1 cellular context compared by ENCODE assay signal in the genomic region with DNA sequence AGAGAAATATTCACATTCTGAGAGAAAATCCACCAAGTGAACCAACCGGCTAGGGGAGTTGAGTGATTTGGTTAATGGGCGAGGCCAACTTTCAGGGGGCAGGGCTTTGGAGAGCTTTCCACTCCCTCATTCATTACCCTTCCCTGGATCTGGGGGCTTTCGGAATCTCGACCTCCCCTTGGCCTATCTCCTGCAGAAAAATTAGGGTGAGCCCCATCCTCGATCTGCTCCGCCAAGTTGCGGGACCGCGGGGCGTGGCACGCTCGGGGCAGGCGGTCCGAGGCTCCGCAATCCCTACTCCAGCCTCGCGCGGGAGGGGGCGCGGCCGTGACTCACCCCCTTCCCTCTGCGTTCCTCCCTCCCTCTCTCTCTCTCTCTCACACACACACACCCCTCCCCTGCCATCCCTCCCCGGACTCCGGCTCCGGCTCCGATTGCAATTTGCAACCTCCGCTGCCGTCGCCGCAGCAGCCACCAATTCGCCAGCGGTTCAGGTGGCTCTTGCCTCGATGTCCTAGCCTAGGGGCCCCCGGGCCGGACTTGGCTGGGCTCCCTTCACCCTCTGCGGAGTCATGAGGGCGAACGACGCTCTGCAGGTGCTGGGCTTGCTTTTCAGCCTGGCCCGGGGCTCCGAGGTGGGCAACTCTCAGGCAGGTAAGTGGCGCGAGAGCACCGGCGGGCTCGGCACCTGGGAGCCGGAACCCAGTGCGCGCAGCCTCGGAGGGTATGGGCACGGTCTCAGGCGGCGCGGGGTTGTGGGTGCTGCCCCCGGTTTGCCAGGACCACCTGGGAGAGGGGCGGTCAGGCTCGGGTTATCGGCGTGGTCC.
TF ChIP-seq lines count a peak whose summit lies in the region.

Gene ERBB3 (plus strand): TSS at position 437 of the 827 bp plus-strand sequence. CDS start 136 bp downstream, at position 573.

TF ChIP-seq in HepG2, 621 proteins besides CTCF, POLR2A, EP300 and RAD21 (continued from another document and continues in another):
- TF ChIP-seq IRF2 (CRISPR knock-in tag; IDR thresholded peaks at IDR 0.05) (no peak; the same call in 1 of the 2 replicates), SP5 (CRISPR knock-in tag; IDR thresholded peaks at IDR 0.05; ENCODE audit: borderline replicate concordance, low read depth) (peak; percentile 72; the same call in 1 of the 2 replicates), GTF2F1 (IDR thresholded peaks at IDR 0.05; ENCODE audit: low read length) (no peak), PHF8 (CRISPR knock-in tag; IDR thresholded peaks at IDR 0.05) (no peak), SYNCRIP (IDR thresholded peaks at IDR 0.05; ENCODE audit: insufficient read depth, low read depth, low read length) (no peak), ZNF431 (CRISPR knock-in tag; IDR thresholded peaks at IDR 0.05; ENCODE audit: borderline replicate concordance, low read depth) (no peak), RBFOX2 (IDR thresholded peaks at IDR 0.05; ENCODE audit: low read depth, low read length) (peak; percentile 98), PAF1 (CRISPR knock-in tag; IDR thresholded peaks at IDR 0.05) (no peak), NFE2L2 (IDR thresholded peaks at IDR 0.05; ENCODE audit: low read length) (no peak), NAIF1 (CRISPR knock-in tag; IDR thresholded peaks at IDR 0.05; ENCODE audit: borderline replicate concordance) (no peak), ZNF629 (CRISPR knock-in tag; conservative IDR thresholded peaks at IDR 0.05) (no peak), ZNF878 (CRISPR knock-in tag; IDR thresholded peaks at IDR 0.05) (no peak), SMAD9 (CRISPR knock-in tag; IDR thresholded peaks at IDR 0.05) (no peak), WIZ (CRISPR knock-in tag; IDR thresholded peaks at IDR 0.05) (no peak), NFKBIZ (CRISPR knock-in tag; IDR thresholded peaks at IDR 0.05) (no peak; the same call in 1 of the 2 replicates), KAT8 (CRISPR knock-in tag; IDR thresholded peaks at IDR 0.05) (peak; percentile 17; the same call in 1 of the 2 replicates), NFIC (IDR thresholded peaks at IDR 0.05; ENCODE audit: low read length) (no peak; the same call in 1 of the 2 replicates), YY1 (IDR thresholded peaks at IDR 0.05; ENCODE audit: insufficient read depth, insufficient replicate concordance, low read depth, low read length) (peak; percentile 20), ZNF501 (CRISPR knock-in tag; IDR thresholded peaks at IDR 0.05) (peak; percentile 55), PRMT3 (CRISPR knock-in tag; IDR thresholded peaks at IDR 0.05; ENCODE audit: borderline replicate concordance, low read depth) (no peak), CHD2 (IDR thresholded peaks at IDR 0.05; ENCODE audit: low read depth, low read length) (0 out of 2 replicates have a peak, but pooled peaks have one; percentile 18), REXO4 (CRISPR knock-in tag; IDR thresholded peaks at IDR 0.05; ENCODE audit: borderline replicate concordance) (no peak), ELF4 (CRISPR knock-in tag; IDR thresholded peaks at IDR 0.05; ENCODE audit: borderline replicate concordance) (0 out of 2 replicates have a peak, but pooled peaks have one; percentile 57), ZNF337 (CRISPR knock-in tag; IDR thresholded peaks at IDR 0.05; ENCODE audit: borderline replicate concordance, low read depth) (no peak), POGK (CRISPR knock-in tag; conservative IDR thresholded peaks at IDR 0.05) (no peak; the same call in 1 of the 2 replicates), ZNF367 (CRISPR knock-in tag; IDR thresholded peaks at IDR 0.05; ENCODE audit: borderline replicate concordance) (no peak), CBX5 (CRISPR knock-in tag; IDR thresholded peaks at IDR 0.05; ENCODE audit: borderline replicate concordance) (no peak), CEBPG (CRISPR knock-in tag; IDR thresholded peaks at IDR 0.05) (peak; percentile 50), AFF4 (CRISPR knock-in tag; IDR thresholded peaks at IDR 0.05) (peak; percentile 87), RELA (CRISPR knock-in tag; IDR thresholded peaks at IDR 0.05) (no peak), TRIM24 (CRISPR knock-in tag; IDR thresholded peaks at IDR 0.05) (no peak), NR2F1 (CRISPR knock-in tag; IDR thresholded peaks at IDR 0.05) (no peak), AKAP8 (CRISPR knock-in tag; IDR thresholded peaks at IDR 0.05) (no peak), MIXL1 (CRISPR knock-in tag; IDR thresholded peaks at IDR 0.05) (no peak), HIVEP1 (CRISPR knock-in tag; IDR thresholded peaks at IDR 0.05) (no peak)
- TF ChIP-seq, protein P1, sequence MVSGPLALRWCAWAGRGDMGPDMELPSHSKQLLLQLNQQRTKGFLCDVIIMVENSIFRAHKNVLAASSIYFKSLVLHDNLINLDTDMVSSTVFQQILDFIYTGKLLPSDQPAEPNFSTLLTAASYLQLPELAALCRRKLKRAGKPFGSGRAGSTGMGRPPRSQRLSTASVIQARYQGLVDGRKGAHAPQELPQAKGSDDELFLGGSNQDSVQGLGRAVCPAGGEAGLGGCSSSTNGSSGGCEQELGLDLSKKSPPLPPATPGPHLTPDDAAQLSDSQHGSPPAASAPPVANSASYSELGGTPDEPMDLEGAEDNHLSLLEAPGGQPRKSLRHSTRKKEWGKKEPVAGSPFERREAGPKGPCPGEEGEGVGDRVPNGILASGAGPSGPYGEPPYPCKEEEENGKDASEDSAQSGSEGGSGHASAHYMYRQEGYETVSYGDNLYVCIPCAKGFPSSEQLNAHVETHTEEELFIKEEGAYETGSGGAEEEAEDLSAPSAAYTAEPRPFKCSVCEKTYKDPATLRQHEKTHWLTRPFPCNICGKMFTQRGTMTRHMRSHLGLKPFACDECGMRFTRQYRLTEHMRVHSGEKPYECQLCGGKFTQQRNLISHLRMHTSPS (CRISPR knock-in tag; IDR thresholded peaks at IDR 0.05; ENCODE audit: low read depth) = no peak
- TF ChIP-seq, protein P2, sequence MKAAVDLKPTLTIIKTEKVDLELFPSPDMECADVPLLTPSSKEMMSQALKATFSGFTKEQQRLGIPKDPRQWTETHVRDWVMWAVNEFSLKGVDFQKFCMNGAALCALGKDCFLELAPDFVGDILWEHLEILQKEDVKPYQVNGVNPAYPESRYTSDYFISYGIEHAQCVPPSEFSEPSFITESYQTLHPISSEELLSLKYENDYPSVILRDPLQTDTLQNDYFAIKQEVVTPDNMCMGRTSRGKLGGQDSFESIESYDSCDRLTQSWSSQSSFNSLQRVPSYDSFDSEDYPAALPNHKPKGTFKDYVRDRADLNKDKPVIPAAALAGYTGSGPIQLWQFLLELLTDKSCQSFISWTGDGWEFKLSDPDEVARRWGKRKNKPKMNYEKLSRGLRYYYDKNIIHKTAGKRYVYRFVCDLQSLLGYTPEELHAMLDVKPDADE (CRISPR knock-in tag; IDR thresholded peaks at IDR 0.05) = peak; percentile 25; the same call in 1 of the 2 replicates
- TF ChIP-seq, protein P3, sequence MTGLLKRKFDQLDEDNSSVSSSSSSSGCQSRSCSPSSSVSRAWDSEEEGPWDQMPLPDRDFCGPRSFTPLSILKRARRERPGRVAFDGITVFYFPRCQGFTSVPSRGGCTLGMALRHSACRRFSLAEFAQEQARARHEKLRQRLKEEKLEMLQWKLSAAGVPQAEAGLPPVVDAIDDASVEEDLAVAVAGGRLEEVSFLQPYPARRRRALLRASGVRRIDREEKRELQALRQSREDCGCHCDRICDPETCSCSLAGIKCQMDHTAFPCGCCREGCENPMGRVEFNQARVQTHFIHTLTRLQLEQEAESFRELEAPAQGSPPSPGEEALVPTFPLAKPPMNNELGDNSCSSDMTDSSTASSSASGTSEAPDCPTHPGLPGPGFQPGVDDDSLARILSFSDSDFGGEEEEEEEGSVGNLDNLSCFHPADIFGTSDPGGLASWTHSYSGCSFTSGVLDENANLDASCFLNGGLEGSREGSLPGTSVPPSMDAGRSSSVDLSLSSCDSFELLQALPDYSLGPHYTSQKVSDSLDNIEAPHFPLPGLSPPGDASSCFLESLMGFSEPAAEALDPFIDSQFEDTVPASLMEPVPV (CRISPR knock-in tag; IDR thresholded peaks at IDR 0.05) = peak; percentile 80
- TF ChIP-seq, protein P4, sequence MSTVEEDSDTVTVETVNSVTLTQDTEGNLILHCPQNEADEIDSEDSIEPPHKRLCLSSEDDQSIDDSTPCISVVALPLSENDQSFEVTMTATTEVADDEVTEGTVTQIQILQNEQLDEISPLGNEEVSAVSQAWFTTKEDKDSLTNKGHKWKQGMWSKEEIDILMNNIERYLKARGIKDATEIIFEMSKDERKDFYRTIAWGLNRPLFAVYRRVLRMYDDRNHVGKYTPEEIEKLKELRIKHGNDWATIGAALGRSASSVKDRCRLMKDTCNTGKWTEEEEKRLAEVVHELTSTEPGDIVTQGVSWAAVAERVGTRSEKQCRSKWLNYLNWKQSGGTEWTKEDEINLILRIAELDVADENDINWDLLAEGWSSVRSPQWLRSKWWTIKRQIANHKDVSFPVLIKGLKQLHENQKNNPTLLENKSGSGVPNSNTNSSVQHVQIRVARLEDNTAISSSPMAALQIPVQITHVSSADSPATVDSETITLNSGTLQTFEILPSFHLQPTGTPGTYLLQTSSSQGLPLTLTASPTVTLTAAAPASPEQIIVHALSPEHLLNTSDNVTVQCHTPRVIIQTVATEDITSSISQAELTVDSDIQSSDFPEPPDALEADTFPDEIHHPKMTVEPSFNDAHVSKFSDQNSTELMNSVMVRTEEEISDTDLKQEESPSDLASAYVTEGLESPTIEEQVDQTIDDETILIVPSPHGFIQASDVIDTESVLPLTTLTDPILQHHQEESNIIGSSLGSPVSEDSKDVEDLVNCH (CRISPR knock-in tag; IDR thresholded peaks at IDR 0.05) = no peak
- TF ChIP-seq, protein P5, sequence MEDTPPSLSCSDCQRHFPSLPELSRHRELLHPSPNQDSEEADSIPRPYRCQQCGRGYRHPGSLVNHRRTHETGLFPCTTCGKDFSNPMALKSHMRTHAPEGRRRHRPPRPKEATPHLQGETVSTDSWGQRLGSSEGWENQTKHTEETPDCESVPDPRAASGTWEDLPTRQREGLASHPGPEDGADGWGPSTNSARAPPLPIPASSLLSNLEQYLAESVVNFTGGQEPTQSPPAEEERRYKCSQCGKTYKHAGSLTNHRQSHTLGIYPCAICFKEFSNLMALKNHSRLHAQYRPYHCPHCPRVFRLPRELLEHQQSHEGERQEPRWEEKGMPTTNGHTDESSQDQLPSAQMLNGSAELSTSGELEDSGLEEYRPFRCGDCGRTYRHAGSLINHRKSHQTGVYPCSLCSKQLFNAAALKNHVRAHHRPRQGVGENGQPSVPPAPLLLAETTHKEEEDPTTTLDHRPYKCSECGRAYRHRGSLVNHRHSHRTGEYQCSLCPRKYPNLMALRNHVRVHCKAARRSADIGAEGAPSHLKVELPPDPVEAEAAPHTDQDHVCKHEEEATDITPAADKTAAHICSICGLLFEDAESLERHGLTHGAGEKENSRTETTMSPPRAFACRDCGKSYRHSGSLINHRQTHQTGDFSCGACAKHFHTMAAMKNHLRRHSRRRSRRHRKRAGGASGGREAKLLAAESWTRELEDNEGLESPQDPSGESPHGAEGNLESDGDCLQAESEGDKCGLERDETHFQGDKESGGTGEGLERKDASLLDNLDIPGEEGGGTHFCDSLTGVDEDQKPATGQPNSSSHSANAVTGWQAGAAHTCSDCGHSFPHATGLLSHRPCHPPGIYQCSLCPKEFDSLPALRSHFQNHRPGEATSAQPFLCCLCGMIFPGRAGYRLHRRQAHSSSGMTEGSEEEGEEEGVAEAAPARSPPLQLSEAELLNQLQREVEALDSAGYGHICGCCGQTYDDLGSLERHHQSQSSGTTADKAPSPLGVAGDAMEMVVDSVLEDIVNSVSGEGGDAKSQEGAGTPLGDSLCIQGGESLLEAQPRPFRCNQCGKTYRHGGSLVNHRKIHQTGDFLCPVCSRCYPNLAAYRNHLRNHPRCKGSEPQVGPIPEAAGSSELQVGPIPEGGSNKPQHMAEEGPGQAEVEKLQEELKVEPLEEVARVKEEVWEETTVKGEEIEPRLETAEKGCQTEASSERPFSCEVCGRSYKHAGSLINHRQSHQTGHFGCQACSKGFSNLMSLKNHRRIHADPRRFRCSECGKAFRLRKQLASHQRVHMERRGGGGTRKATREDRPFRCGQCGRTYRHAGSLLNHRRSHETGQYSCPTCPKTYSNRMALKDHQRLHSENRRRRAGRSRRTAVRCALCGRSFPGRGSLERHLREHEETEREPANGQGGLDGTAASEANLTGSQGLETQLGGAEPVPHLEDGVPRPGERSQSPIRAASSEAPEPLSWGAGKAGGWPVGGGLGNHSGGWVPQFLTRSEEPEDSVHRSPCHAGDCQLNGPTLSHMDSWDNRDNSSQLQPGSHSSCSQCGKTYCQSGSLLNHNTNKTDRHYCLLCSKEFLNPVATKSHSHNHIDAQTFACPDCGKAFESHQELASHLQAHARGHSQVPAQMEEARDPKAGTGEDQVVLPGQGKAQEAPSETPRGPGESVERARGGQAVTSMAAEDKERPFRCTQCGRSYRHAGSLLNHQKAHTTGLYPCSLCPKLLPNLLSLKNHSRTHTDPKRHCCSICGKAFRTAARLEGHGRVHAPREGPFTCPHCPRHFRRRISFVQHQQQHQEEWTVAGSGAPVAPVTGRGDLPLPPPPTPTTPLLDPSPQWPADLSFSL (CRISPR knock-in tag; IDR thresholded peaks at IDR 0.05) = no peak
